In genomic region chr6:166516256-166516655, GRCh38 we compare ENCODE assay signal across 25 cellular contexts.
A peak's percentile ranks its signal among the peaks of the same experiment; 100 is the strongest.
DNase-seq lines count a peak whose midpoint lies in the region; ATAC-seq, FAIRE-seq and TF ChIP-seq lines count a peak whose summit lies in the region.
"Had no signal": no experiment of that assay in that cellular context is flagged by ENCODE, and none has a peak within 500 bp of the region (broad histone marks: within the 10 kb centered on the region; RNA-seq: fewer than 3 reads in every experiment).

No MANE protein-coding gene starts in this region.

- H3K9me3 ChIP-seq in HEK293 (ENCODE audit: control insufficient read depth, insufficient read depth, low read depth, low read length) (no peaks in the 10 kb centered on the region), astrocyte (ENCODE audit: insufficient read depth, low read depth, low read length) (no peaks in the 10 kb centered on the region), osteoblast (ENCODE audit: low read depth, low read length) (no peaks in the 10 kb centered on the region), pancreas (no peaks in the 10 kb centered on the region)

- H3K79me2 ChIP-seq in astrocyte (ENCODE audit: insufficient read depth, low read length) (no peaks in the 10 kb centered on the region), osteoblast (ENCODE audit: insufficient read depth, low read length) (peaks cover 2% of the 10 kb centered on the region)

- H2AFZ ChIP-seq in astrocyte (ENCODE audit: low read depth, low read length) (no peak overlapping the region), osteoblast (ENCODE audit: low read length) (no peak overlapping the region)

- no peak for DNase-seq in astrocyte (ENCODE audit: low read depth)
- peak; percentile 17 for DNase-seq in hepatic stellate cell (ENCODE audit: low spot score)
- peak; percentile 29 for DNase-seq in osteoblast (ENCODE audit: insufficient read length, low spot score, missing footprints)
- no peak for DNase-seq in pancreas
- DNase-seq in activated naive CD4-positive, alpha-beta T cell treated with Interleukin-2 at 50 U/mL for 16 hours = no peak
- DNase-seq: C1 segment of cervical spinal cord; CD8-positive, alpha-beta memory T cell; DMS53; EL; NCI-H1417; NCI-H187; NCI-H2107; NCI-H510A; NCI-H748 treated with DMSO at 0.1 percent for 48 hours; PC-3; RPMI8226; SIG-M5 had no signal

- TF ChIP-seq CTCF in HEK293 (tag by site-specific recombination; IDR thresholded peaks at IDR 0.05) = no peak
- no peak for TF ChIP-seq CTCF in astrocyte (IDR thresholded peaks at IDR 0.05; ENCODE audit: insufficient read depth, low read depth, low read length)
- TF ChIP-seq CTCF in osteoblast (IDR thresholded peaks at IDR 0.05; ENCODE audit: extremely low read depth, low read depth, low read length) = no peak
- TF ChIP-seq CTCF in pancreas (IDR thresholded peaks at IDR 0.05) = no peak

- H3K4me1 Mint-ChIP-seq in astrocyte (ENCODE audit: low read depth, unreplicated experiment) = peaks cover 27% of the 10 kb centered on the region

- peaks cover 16% of the 10 kb centered on the region for H3K36me3 Mint-ChIP-seq in astrocyte (ENCODE audit: low read depth, unreplicated experiment)

- H4K20me1 ChIP-seq in astrocyte (ENCODE audit: insufficient read depth, low read length) = no peaks in the 10 kb centered on the region
- H4K20me1 ChIP-seq in osteoblast (ENCODE audit: insufficient read depth, low read length) = peaks cover 3% of the 10 kb centered on the region

- H3K4me2 ChIP-seq in astrocyte (ENCODE audit: low read length) (peak overlapping the region; percentile 32), osteoblast (ENCODE audit: insufficient read depth, low read length) (no peak overlapping the region)

- no peak for FAIRE-seq in astrocyte (lab: Jason Lieb, UNC)
- FAIRE-seq in pancreas (lab: Jason Lieb, UNC) = no peak
- FAIRE-seq: GM12878, GM19239, H1 had no signal

- POLR2A ChIA-PET in HEK293 (lab: Yijun Ruan, JAX) = no interaction called here

- no peaks in the 10 kb centered on the region for H3K4me1 ChIP-seq in HEK293 (ENCODE audit: control insufficient read depth, insufficient read depth, low read length)
- H3K4me1 ChIP-seq in astrocyte (ENCODE audit: insufficient read depth, low read length) = peaks cover 23% of the 10 kb centered on the region
- peaks cover 15% of the 10 kb centered on the region for H3K4me1 ChIP-seq in osteoblast (ENCODE audit: insufficient read depth, low read length)
- no peaks in the 10 kb centered on the region for H3K4me1 ChIP-seq in pancreas

- no peak overlapping the region for H3K27ac Mint-ChIP-seq in astrocyte (ENCODE audit: unreplicated experiment)
- H3K27ac Mint-ChIP-seq: CD8-positive, alpha-beta memory T cell; IgD-negative memory B cell had no signal

- ATAC-seq in HG03175 (IDR thresholded peaks at IDR 0.05; ENCODE audit: unreplicated experiment) (no peak), pancreas (no peak), HG03457 (IDR thresholded peaks at IDR 0.05; ENCODE audit: unreplicated experiment) (no peak)
- ATAC-seq: GM12878, PC-3 had no signal

- no peak overlapping the region for H3K9ac ChIP-seq in astrocyte (ENCODE audit: low read length)

- WGBS in pancreas, 2 donors = 82 to 93% methylated on average over 4 of the region's 4 CpGs

- CTCF ChIA-PET in HEK293 (lab: Yijun Ruan, JAX) = interaction anchor here (0.6 to 1.0 kb wide), 2 partner anchors 50 to 97 kb away, joined by 3 read pairs; no protein-coding TSS in a partner anchor

- H3K4me3 ChIP-seq in HEK293 (ENCODE audit: low read depth, low read length) = no peak overlapping the region
- no peak overlapping the region for H3K4me3 ChIP-seq in astrocyte (ENCODE audit: insufficient read depth, low read depth, low read length)
- no peak overlapping the region for H3K4me3 ChIP-seq in osteoblast (ENCODE audit: insufficient read depth, low read length)
- H3K4me3 ChIP-seq in pancreas = no peak overlapping the region
- H3K4me3 ChIP-seq: GM12878 had no signal

- no peaks in the 10 kb centered on the region for H3K27me3 Mint-ChIP-seq in astrocyte (ENCODE audit: low read depth, unreplicated experiment)
- H3K27me3 Mint-ChIP-seq: IgD-negative memory B cell had no signal

- peaks cover 2% of the 10 kb centered on the region for H3K9me3 Mint-ChIP-seq in astrocyte (ENCODE audit: unreplicated experiment)
- H3K9me3 Mint-ChIP-seq: CD8-positive, alpha-beta memory T cell had no signal

- H3K4me3 Mint-ChIP-seq in astrocyte (ENCODE audit: unreplicated experiment) = no peak overlapping the region
- H3K4me3 Mint-ChIP-seq: CD8-positive, alpha-beta memory T cell; IgD-negative memory B cell had no signal

- no peak overlapping the region for H3K27ac ChIP-seq in HEK293 (ENCODE audit: extremely low read depth, low read depth, low read length)
- no peak overlapping the region for H3K27ac ChIP-seq in astrocyte (ENCODE audit: low read depth, low read length)
- H3K27ac ChIP-seq in osteoblast (ENCODE audit: low read depth, low read length) = no peak overlapping the region
- no peak overlapping the region for H3K27ac ChIP-seq in pancreas
- H3K27ac ChIP-seq: HL-60 had no signal

- intact Hi-C loops in pancreas (cut with DNase I) = no loop called here

- no peaks in the 10 kb centered on the region for H3K36me3 ChIP-seq in HEK293 (ENCODE audit: control insufficient read depth in 2 of 2, insufficient read depth in 1 of 2, low read length in 2 of 2)
- no peaks in the 10 kb centered on the region for H3K36me3 ChIP-seq in astrocyte (ENCODE audit: insufficient read depth, low read length)
- H3K36me3 ChIP-seq in osteoblast (ENCODE audit: insufficient read depth, low read length) = no peaks in the 10 kb centered on the region
- H3K36me3 ChIP-seq in pancreas = no peaks in the 10 kb centered on the region

- H3K27me3 ChIP-seq in astrocyte (ENCODE audit: insufficient read depth, low read length) (no peaks in the 10 kb centered on the region), osteoblast (ENCODE audit: insufficient read depth, low read length) (no peaks in the 10 kb centered on the region), pancreas (no peaks in the 10 kb centered on the region)

TF ChIP-seq in HEK293, 187 proteins besides CTCF, POLR2A, EP300 and RAD21:
- TF ChIP-seq ZNF610 (tag by site-specific recombination; IDR thresholded peaks at IDR 0.05; ENCODE audit: borderline replicate concordance) (no peak), EGR2 (tag by site-specific recombination; IDR thresholded peaks at IDR 0.05; ENCODE audit: low read depth) (0 out of 2 replicates have a peak, but pooled peaks have one; percentile 14), ZIC2 (tag by site-specific recombination; IDR thresholded peaks at IDR 0.05) (peak; percentile 51; the same call in 1 of the 2 replicates), ZBTB20 (tag by site-specific recombination; IDR thresholded peaks at IDR 0.05) (no peak)

Comparison
In these comparisons a context has a peak if more than half of its experiments do, and no peak if none do; other contexts are left out.
1. DNase-seq: peak in hepatic stellate cell (single experiment) and osteoblast (single experiment); none in astrocyte (single experiment), pancreas (0 of 6) and activated naive CD4-positive, alpha-beta T cell treated with Interleukin-2 at 50 U/mL for 16 hours (single experiment).